In genomic region chr3:169945313-169945712, GRCh38 we compare ENCODE assay signal across 10 cellular contexts. TPM values are rescaled to one million over a fixed set of nuclear protein-coding genes. Genes with fewer than 3 reads are reported as not detected.
DNase-seq lines count a peak whose midpoint lies in the region; ATAC-seq and TF ChIP-seq lines count a peak whose summit lies in the region.
"Had no signal": no experiment of that assay in that cellular context is flagged by ENCODE, and none has a peak within 500 bp of the region (broad histone marks: within the 10 kb centered on the region; RNA-seq: fewer than 3 reads in every experiment).

No MANE protein-coding gene starts in this region.

- H2AFZ ChIP-seq in SU-DHL-6 (ENCODE audit: low read depth, low read length, severe bottlenecking): no peak overlapping the region

- TF ChIP-seq CTCF in heart left ventricle (IDR thresholded peaks at IDR 0.05): no peak
- TF ChIP-seq CTCF in SU-DHL-6 (IDR thresholded peaks at IDR 0.05; ENCODE audit: insufficient read depth, low read length, poor library complexity, severe bottlenecking): no peak

- H3K4me3 ChIP-seq in heart left ventricle (no peak overlapping the region), SU-DHL-6 (ENCODE audit: insufficient read depth, low read length, poor library complexity, severe bottlenecking) (no peak overlapping the region)

- intact Hi-C loops in heart left ventricle (cut with DNase I) (no loop called here), Right ventricle myocardium inferior (cut with DNase I) (no loop called here)

- no peak for TF ChIP-seq POLR2A in heart left ventricle (IDR thresholded peaks at IDR 0.05)

- H3K4me1 ChIP-seq in heart left ventricle: peaks cover 0 to 17% (median 0%) of the 10 kb centered on the region in 12 donors

- H3K9ac ChIP-seq in SU-DHL-6 (ENCODE audit: low read length): peak overlapping the region; percentile 57

- peak overlapping the region in 1 of 12 donors; percentile 77 for H3K27ac ChIP-seq in heart left ventricle
- H3K27ac ChIP-seq in SU-DHL-6 (ENCODE audit: low read depth, low read length): peak overlapping the region; percentile 99

- H3K36me3 ChIP-seq in heart left ventricle (no peaks in the 10 kb centered on the region), SU-DHL-6 (ENCODE audit: low read length) (no peaks in the 10 kb centered on the region)

- DNase-seq in heart left ventricle: peak in 2 of 5 donors; percentile 15 to 38
- DNase-seq in Right ventricle myocardium inferior (ENCODE audit: missing footprints): no peak
- peak; percentile 59 for DNase-seq in kidney tubule cell (ENCODE audit: low spot score)
- no peak for DNase-seq in amygdala (lab: John Stamatoyannopoulos, UW)
- no peak for DNase-seq in HCEC 1CT
- no peak for DNase-seq in iPS-NIHi11 (ENCODE audit: low spot score)
- DNase-seq: DND-41 had no signal

- H3K27me3 ChIP-seq in heart left ventricle (peaks cover 0 to 3% (median 0%) of the 10 kb centered on the region in 9 donors), SU-DHL-6 (ENCODE audit: low read length) (no peaks in the 10 kb centered on the region)

- peaks cover 76% of the 10 kb centered on the region for H3F3A ChIP-seq in SU-DHL-6 (ENCODE audit: insufficient read depth)

- peaks cover 21% of the 10 kb centered on the region for H3K79me2 ChIP-seq in SU-DHL-6 (ENCODE audit: insufficient read depth, low read length)

- WGBS in heart left ventricle, 4 donors: 44 to 55% (median 50%) methylated on average over 7 of the region's 7 CpGs

- no peaks in the 10 kb centered on the region for H3K9me3 ChIP-seq in heart left ventricle
- no peaks in the 10 kb centered on the region for H3K9me3 ChIP-seq in SU-DHL-6 (ENCODE audit: insufficient read depth, low read length)

- ATAC-seq in heart left ventricle (peak in 3 of 4 donors; percentile 63 to 72 (median 66)), Right ventricle myocardium inferior (no peak), HG03039 (IDR thresholded peaks at IDR 0.05; ENCODE audit: unreplicated experiment) (peak; percentile 84)

- H4K20me1 ChIP-seq in SU-DHL-6 (ENCODE audit: low read depth, low read length): no peaks in the 10 kb centered on the region

- peak overlapping the region; percentile 58 for H3K4me2 ChIP-seq in SU-DHL-6 (ENCODE audit: low read depth, low read length, poor library complexity, severe bottlenecking)

- no peaks in the 10 kb centered on the region for H3K9me2 ChIP-seq in SU-DHL-6 (replicated peaks; ENCODE audit: insufficient read depth, low read length)

RNA-seq across cellular contexts. Expression of gene SEC62, which starts 21.3 kb away (rescaled TPM):
- total RNA-seq in heart left ventricle (100 to 1,000 TPM in 1 of 9 donors, 10 to 100 TPM in 8; 29.5 to 104 (median 75.2) TPM), Right ventricle myocardium inferior (78.0 TPM)
- 10 to 100 TPM; 42.1 to 53.2 TPM for polyA plus RNA-seq in heart left ventricle

RNA-seq across cellular contexts. Expression of gene SAMD7, which starts 33.9 kb away (rescaled TPM):
- total RNA-seq in heart left ventricle: not detected
- not detected for polyA plus RNA-seq in heart left ventricle
- not detected for total RNA-seq in Right ventricle myocardium inferior
- total RNA-seq: neural crest cell had no signal
